Comparison of ENCODE assay signal across 8 cellular contexts in genomic region chr3:186784820-186785516, GRCh38. TPM values are rescaled to one million over a fixed set of nuclear protein-coding genes. Genes with fewer than 3 reads are reported as not detected.
DNase-seq lines count a peak whose midpoint lies in the region; ATAC-seq, FAIRE-seq and TF ChIP-seq lines count a peak whose summit lies in the region.

No MANE protein-coding gene starts in this region.

- H3K4me1 ChIP-seq in heart right ventricle = peaks cover 3 to 56% (median 47%) of the 10 kb centered on the region in 9 donors
- peaks cover 15 to 50% of the 10 kb centered on the region in 2 donors for H3K4me1 ChIP-seq in adrenal gland (replicated peaks in 1 of 2)
- peaks cover 0 to 23% of the 10 kb centered on the region in 2 donors for H3K4me1 ChIP-seq in uterus

- H3K4me3 ChIP-seq in heart right ventricle (peak overlapping the region; percentile 75 to 95 (median 90)), adrenal gland (peak overlapping the region; percentile 50 to 93 (median 68)), lower leg skin (ENCODE audit: low read depth, poor library complexity, severe bottlenecking) (peak overlapping the region; percentile 95), uterus (peak overlapping the region; percentile 79 to 84)

- H3K36me3 ChIP-seq in heart right ventricle (peaks cover 0 to 61% (median 56%) of the 10 kb centered on the region in 9 donors), adrenal gland (replicated peaks in 1 of 2) (peaks cover 0 to 59% of the 10 kb centered on the region in 2 donors), uterus (no peaks in the 10 kb centered on the region)

- 6 to 11% methylated on average over 7 of the region's 7 CpGs for WGBS in heart right ventricle, 2 donors
- 6 to 9% (median 8%) methylated on average over 7 of the region's 7 CpGs for WGBS in adrenal gland, 4 donors
- 16 to 20% methylated on average over 7 of the region's 7 CpGs for WGBS in lower leg skin, 2 donors

- H3K27me3 ChIP-seq in heart right ventricle (no peaks in the 10 kb centered on the region), adrenal gland (no peaks in the 10 kb centered on the region), uterus (no peaks in the 10 kb centered on the region)

- no peak for ATAC-seq in heart right ventricle
- no peak for ATAC-seq in Right ventricle myocardium inferior
- no peak for ATAC-seq in HG03045 (IDR thresholded peaks at IDR 0.05; ENCODE audit: unreplicated experiment)

- TF ChIP-seq POLR2A in adrenal gland (IDR thresholded peaks at IDR 0.05) = no peak
- TF ChIP-seq POLR2A in lower leg skin (IDR thresholded peaks at IDR 0.05) = no peak
- TF ChIP-seq POLR2A in uterus (IDR thresholded peaks at IDR 0.05) = no peak

- intact Hi-C loops in heart right ventricle (cut with DNase I) (loop anchor here in 2 of 10 donors (5.0 kb wide), 2 partner anchors 213 to 218 kb away; partner anchors contain the start of genes DNAJB11 (in 1 of the 2) and TBCCD1 (in 1 of the 2)), Right ventricle myocardium inferior (cut with DNase I) (loop anchor here (5.0 kb wide), 2 partner anchors 147 to 848 kb away; partner anchors contain the start of genes ST6GAL1 and TRA2B), adrenal gland (cut with DNase I) (no loop called here), lower leg skin (cut with DNase I; ENCODE audit: low total_unique reads) (no loop called here), uterus (cut with DNase I; ENCODE audit: low total_unique reads) (no loop called here)

- TF ChIP-seq CTCF in heart right ventricle (IDR thresholded peaks at IDR 0.05) (no peak), adrenal gland (IDR thresholded peaks at IDR 0.05) (no peak), lower leg skin (IDR thresholded peaks at IDR 0.05) (no peak), uterus (IDR thresholded peaks at IDR 0.05) (no peak)

- no peak for FAIRE-seq in HTR-8/SVneo (lab: Jason Lieb, UNC)

- no peak for DNase-seq in heart right ventricle
- DNase-seq in Right ventricle myocardium inferior (ENCODE audit: missing footprints) = no peak
- no peak for DNase-seq in adrenal gland
- no peak for DNase-seq in lower leg skin (ENCODE audit: low spot score in 2 of 2)
- no peak for DNase-seq in uterus
- DNase-seq in HTR-8/SVneo (ENCODE audit: insufficient read length, low spot score) = no peak
- DNase-seq in stimulated activated CD4-positive, alpha-beta T cell treated with anti-CD3 and anti-CD28 coated beads, Interleukin-1b, Interleukin-23, amount 100 ng/mL, for 48 hours = no peak

- no peaks in the 10 kb centered on the region for H3K9me3 ChIP-seq in heart right ventricle
- no peaks in the 10 kb centered on the region for H3K9me3 ChIP-seq in adrenal gland (replicated peaks in 1 of 3)
- no peaks in the 10 kb centered on the region for H3K9me3 ChIP-seq in uterus

- H3K27ac ChIP-seq in heart right ventricle (peak overlapping the region in 5 of 10 donors; percentile 98 to 99 (median 98)), adrenal gland (peak overlapping the region in 2 of 5 donors; percentile 96 to 97), uterus (peak overlapping the region; percentile 97 to 100)

RNA-seq across cellular contexts. Expression of gene EIF4A2, which starts 1.6 kb away (rescaled TPM):
- total RNA-seq in heart right ventricle (100 to 1,000 TPM; 314 to 476 (median 439) TPM), Right ventricle myocardium inferior (422 TPM), adrenal gland (100 to 1,000 TPM; 221 to 774 (median 444) TPM), lower leg skin (100 to 1,000 TPM; 224 to 547 (median 310) TPM), uterus (1,000 to 10,000 TPM in 1 of 4 donors, 100 to 1,000 TPM in 3; 429 to 1,121 (median 514) TPM)
- polyA plus RNA-seq in heart right ventricle (100 to 1,000 TPM; 231 to 401 TPM), adrenal gland (100 to 1,000 TPM; 506 to 547 (median 520) TPM)

RNA-seq across cellular contexts. Expression of gene RFC4, which starts 21.3 kb away (rescaled TPM):
- total RNA-seq in heart right ventricle (10 to 100 TPM in 1 of 10 donors, 1 to 10 TPM in 9; 5.8 to 10.6 (median 8.0) TPM), Right ventricle myocardium inferior (11.1 TPM), adrenal gland (10 to 100 TPM in 2 of 8 donors, 1 to 10 TPM in 6; 5.3 to 12.1 (median 8.6) TPM), lower leg skin (10 to 100 TPM in 2 of 4 donors, 1 to 10 TPM in 2; 6.3 to 14.0 (median 10.5) TPM), uterus (10 to 100 TPM in 3 of 4 donors, 1 to 10 TPM in 1; 2.8 to 43.8 (median 26.6) TPM)
- polyA plus RNA-seq in heart right ventricle (10 to 100 TPM in 1 of 2 donors, 1 to 10 TPM in 1; 9.4 to 18.8 TPM), adrenal gland (10 to 100 TPM in 2 of 3 donors, 1 to 10 TPM in 1; 9.0 to 13.1 (median 12.1) TPM)

RNA-seq across cellular contexts. Expression of gene ADIPOQ, which starts 57.5 kb away (rescaled TPM):
- total RNA-seq in heart right ventricle (10 to 100 TPM in 4 of 10 donors, 1 to 10 TPM in 3, under 1 TPM in 2, not detected in 1; 0.39 to 47.0 (median 6.8) TPM), Right ventricle myocardium inferior (19.3 TPM), adrenal gland (10 to 100 TPM in 1 of 8 donors, 1 to 10 TPM in 5, under 1 TPM in 2; 0.18 to 10.4 (median 2.5) TPM), lower leg skin (10 to 100 TPM in 2 of 4 donors, 1 to 10 TPM in 2; 1.1 to 15.6 (median 7.7) TPM), uterus (not detected)
- polyA plus RNA-seq in heart right ventricle (10 to 100 TPM in 1 of 2 donors, 1 to 10 TPM in 1; 6.5 to 17.2 TPM), adrenal gland (10 to 100 TPM in 1 of 3 donors, under 1 TPM in 2; 0.71 to 18.0 (median 0.97) TPM)
